In the genomic region with DNA sequence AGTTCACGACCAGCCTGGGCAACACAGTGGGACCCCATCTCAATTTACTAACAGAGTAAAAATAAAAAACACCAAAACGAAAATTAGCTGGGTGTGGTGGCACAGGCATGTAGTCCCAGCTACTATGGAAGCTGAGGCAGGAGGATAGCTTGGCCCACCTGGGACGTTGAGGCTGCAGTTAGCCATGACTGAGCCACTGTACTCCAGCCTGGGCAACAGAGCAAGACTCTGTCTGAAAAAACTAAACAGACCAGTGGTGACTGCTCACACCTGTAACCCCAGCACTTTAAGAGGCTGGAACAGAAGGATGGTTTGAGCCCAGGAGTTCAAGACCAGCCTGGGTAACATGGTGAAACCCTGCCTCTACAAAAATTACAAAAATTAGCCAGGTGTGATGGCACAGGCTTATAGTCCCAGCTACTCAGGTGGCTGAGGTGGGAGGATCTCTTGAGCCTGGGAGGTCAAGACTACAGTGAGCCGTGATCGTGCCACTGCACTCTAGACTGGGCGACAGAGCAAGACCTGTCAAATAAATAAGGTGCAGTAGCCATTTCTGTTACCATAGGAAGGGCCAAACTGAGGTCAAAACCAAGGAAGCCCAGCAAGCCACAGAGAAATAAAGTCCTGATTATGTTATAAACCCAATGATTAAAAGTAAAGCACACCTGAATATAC, we compare ENCODE assay signal across 20 cellular contexts. TPM values are rescaled to one million over a fixed set of nuclear protein-coding genes. Genes with fewer than 3 reads are reported as not detected.
DNase-seq lines count a peak whose midpoint lies in the region; ATAC-seq and TF ChIP-seq lines count a peak whose summit lies in the region.
"Had no signal": no experiment of that assay in that cellular context is flagged by ENCODE, and none has a peak within 500 bp of the region (broad histone marks: within the 10 kb centered on the region; RNA-seq: fewer than 3 reads in every experiment).

No MANE protein-coding gene starts in this region.

- no peak for DNase-seq in activated naive CD8-positive, alpha-beta T cell treated with anti-CD3 and anti-CD28 coated beads for 36 hours
- DNase-seq in effector memory CD8-positive, alpha-beta T cell = no peak
- DNase-seq in psoas muscle = no peak
- DNase-seq in stimulated activated naive B cell treated with anti-CD40 and anti-IgM and Interleukin-4, amounts not matched to agents 10 μg/mL and 1 μg/mL and 100 μg/mL, for 72 hours = no peak
- no peak for DNase-seq in ecto neural progenitor cell (ENCODE audit: low spot score)
- no peak for DNase-seq in left colon
- DNase-seq: activated CD8-positive, alpha-beta memory T cell treated with anti-CD3 and anti-CD28 coated beads, Interleukin-2, amount 50 U/mL, for 4 hours; DMS153; glutamatergic neuron; kidney; right lobe of liver; stimulated activated CD4-positive, alpha-beta T cell treated with anti-CD3 and anti-CD28 coated beads, Interleukin-4, amount 100 ng/mL, for 24 hours; substantia nigra; WERI-Rb-1 had no signal

- H3K4me1 ChIP-seq in HEK293 (ENCODE audit: control insufficient read depth, insufficient read depth, low read length) = no peaks in the 10 kb centered on the region
- H3K4me1 ChIP-seq in psoas muscle = peaks cover 43% of the 10 kb centered on the region
- H3K4me1 ChIP-seq: neural progenitor cell, parathyroid adenoma had no signal

- POLR2A ChIA-PET in HEK293 (lab: Yijun Ruan, JAX) = no interaction called here

- H3K4me3 ChIP-seq in HEK293 (ENCODE audit: low read depth, low read length) (no peak overlapping the region), psoas muscle (no peak overlapping the region)
- H3K4me3 ChIP-seq: neural progenitor cell, right lobe of liver had no signal

- H3K4me1 Mint-ChIP-seq in activated naive CD8-positive, alpha-beta T cell (ENCODE audit: low read depth) = peaks cover 67% of the 10 kb centered on the region
- peaks cover 51% of the 10 kb centered on the region for H3K4me1 Mint-ChIP-seq in activated naive CD8-positive, alpha-beta T cell treated with anti-CD3 and anti-CD28 coated beads for 36 hours
- H3K4me1 Mint-ChIP-seq in effector memory CD8-positive, alpha-beta T cell (ENCODE audit: low read depth in 2 of 2) = peaks cover 49 to 65% of the 10 kb centered on the region in 2 donors
- peaks cover 18 to 68% of the 10 kb centered on the region in 2 donors for H3K4me1 Mint-ChIP-seq in stimulated activated naive B cell treated with anti-CD40 and anti-IgM and Interleukin-4, amounts not matched to agents 10 μg/mL and 1 μg/mL and 100 μg/mL, for 72 hours

- CTCF ChIA-PET in HEK293 (lab: Yijun Ruan, JAX) = interaction anchor here (1.2 kb wide), 1 partner anchor 30 kb away, joined by 3 read pairs; no protein-coding TSS in a partner anchor

- no peaks in the 10 kb centered on the region for H3K9me3 ChIP-seq in HEK293 (ENCODE audit: control insufficient read depth, insufficient read depth, low read depth, low read length)
- no peaks in the 10 kb centered on the region for H3K9me3 ChIP-seq in psoas muscle
- H3K9me3 ChIP-seq: right lobe of liver had no signal

- H3K36me3 ChIP-seq in HEK293 (ENCODE audit: control insufficient read depth in 2 of 2, insufficient read depth in 1 of 2, low read length in 2 of 2) (no peaks in the 10 kb centered on the region; a peak in 1 of 3 replicates), psoas muscle (ENCODE audit: insufficient read depth in 1 of 2, low read depth in 1 of 2) (no peaks in the 10 kb centered on the region)
- H3K36me3 ChIP-seq: neural progenitor cell, right lobe of liver had no signal

- H3K9me3 Mint-ChIP-seq in activated naive CD8-positive, alpha-beta T cell (ENCODE audit: low read depth) = no peaks in the 10 kb centered on the region
- H3K9me3 Mint-ChIP-seq in activated naive CD8-positive, alpha-beta T cell treated with anti-CD3 and anti-CD28 coated beads for 36 hours = no peaks in the 10 kb centered on the region
- no peaks in the 10 kb centered on the region for H3K9me3 Mint-ChIP-seq in effector memory CD8-positive, alpha-beta T cell
- H3K9me3 Mint-ChIP-seq in stimulated activated naive B cell treated with anti-CD40 and anti-IgM and Interleukin-4, amounts not matched to agents 10 μg/mL and 1 μg/mL and 100 μg/mL, for 72 hours = no peaks in the 10 kb centered on the region
- H3K9me3 Mint-ChIP-seq: stimulated activated effector memory CD8-positive, alpha-beta T cell treated with anti-CD3 and anti-CD28 coated beads, Interleukin-12 subunit alpha, Interleukin-12 subunit beta, amount 100 ng/mL, for 72 hours had no signal

- H3K36me3 Mint-ChIP-seq in activated naive CD8-positive, alpha-beta T cell = no peaks in the 10 kb centered on the region
- peaks cover 24% of the 10 kb centered on the region for H3K36me3 Mint-ChIP-seq in activated naive CD8-positive, alpha-beta T cell treated with anti-CD3 and anti-CD28 coated beads for 36 hours
- H3K36me3 Mint-ChIP-seq in effector memory CD8-positive, alpha-beta T cell (ENCODE audit: insufficient read depth) = peaks cover 36% of the 10 kb centered on the region
- H3K36me3 Mint-ChIP-seq in stimulated activated naive B cell treated with anti-CD40 and anti-IgM and Interleukin-4, amounts not matched to agents 10 μg/mL and 1 μg/mL and 100 μg/mL, for 72 hours = peaks cover 6 to 16% of the 10 kb centered on the region in 2 donors

- no peak for TF ChIP-seq CTCF in HEK293 (tag by site-specific recombination; IDR thresholded peaks at IDR 0.05)
- TF ChIP-seq CTCF in psoas muscle (IDR thresholded peaks at IDR 0.05) = no peak

- intact Hi-C loops in psoas muscle (cut with DNase I) (no loop called here), left colon (cut with DNase I, micrococcal nuclease) (no loop called here)

- H3K27ac Mint-ChIP-seq in activated naive CD8-positive, alpha-beta T cell = peak overlapping the region; percentile 10
- no peak overlapping the region for H3K27ac Mint-ChIP-seq in activated naive CD8-positive, alpha-beta T cell treated with anti-CD3 and anti-CD28 coated beads for 36 hours
- H3K27ac Mint-ChIP-seq in effector memory CD8-positive, alpha-beta T cell = peak overlapping the region; percentile 60 to 90
- no peak overlapping the region for H3K27ac Mint-ChIP-seq in stimulated activated naive B cell treated with anti-CD40 and anti-IgM and Interleukin-4, amounts not matched to agents 10 μg/mL and 1 μg/mL and 100 μg/mL, for 72 hours
- H3K27ac Mint-ChIP-seq: neural progenitor cell; stimulated activated effector memory CD8-positive, alpha-beta T cell treated with anti-CD3 and anti-CD28 coated beads, Interleukin-12 subunit alpha, Interleukin-12 subunit beta, amount 100 ng/mL, for 72 hours had no signal

- ATAC-seq in effector memory CD8-positive, alpha-beta T cell (replicated peaks) = no peak
- ATAC-seq in psoas muscle (no peak), left colon (no peak)
- ATAC-seq in stimulated activated naive B cell treated with anti-CD40 and anti-IgM and Interleukin-4, amounts not matched to agents 10 μg/mL and 1 μg/mL and 100 μg/mL, for 72 hours (replicated peaks) = no peak
- ATAC-seq: stimulated activated effector memory CD8-positive, alpha-beta T cell treated with anti-CD3 and anti-CD28 coated beads, Interleukin-12 subunit alpha, Interleukin-12 subunit beta, amount 100 ng/mL, for 72 hours had no signal

- H3K4me3 Mint-ChIP-seq in activated naive CD8-positive, alpha-beta T cell = no peak overlapping the region
- no peak overlapping the region for H3K4me3 Mint-ChIP-seq in activated naive CD8-positive, alpha-beta T cell treated with anti-CD3 and anti-CD28 coated beads for 36 hours
- peak overlapping the region in 1 of 2 donors; percentile 65 for H3K4me3 Mint-ChIP-seq in effector memory CD8-positive, alpha-beta T cell
- no peak overlapping the region for H3K4me3 Mint-ChIP-seq in stimulated activated naive B cell treated with anti-CD40 and anti-IgM and Interleukin-4, amounts not matched to agents 10 μg/mL and 1 μg/mL and 100 μg/mL, for 72 hours
- H3K4me3 Mint-ChIP-seq: neural progenitor cell; stimulated activated effector memory CD8-positive, alpha-beta T cell treated with anti-CD3 and anti-CD28 coated beads, Interleukin-12 subunit alpha, Interleukin-12 subunit beta, amount 100 ng/mL, for 72 hours had no signal

- H3K27me3 Mint-ChIP-seq in activated naive CD8-positive, alpha-beta T cell = no peaks in the 10 kb centered on the region
- no peaks in the 10 kb centered on the region for H3K27me3 Mint-ChIP-seq in activated naive CD8-positive, alpha-beta T cell treated with anti-CD3 and anti-CD28 coated beads for 36 hours
- no peaks in the 10 kb centered on the region for H3K27me3 Mint-ChIP-seq in effector memory CD8-positive, alpha-beta T cell
- H3K27me3 Mint-ChIP-seq in stimulated activated naive B cell treated with anti-CD40 and anti-IgM and Interleukin-4, amounts not matched to agents 10 μg/mL and 1 μg/mL and 100 μg/mL, for 72 hours = no peaks in the 10 kb centered on the region

- 76 to 93% (median 82%) methylated on average over 6 of the region's 6 CpGs for WGBS in psoas muscle, 3 donors

- no peak overlapping the region for H3K27ac ChIP-seq in HEK293 (ENCODE audit: extremely low read depth, low read depth, low read length)
- peak overlapping the region; percentile 75 for H3K27ac ChIP-seq in psoas muscle
- H3K27ac ChIP-seq: epithelial cell of prostate, neural progenitor cell, parathyroid adenoma, WERI-Rb-1 had no signal

- no peaks in the 10 kb centered on the region for H3K27me3 ChIP-seq in psoas muscle (ENCODE audit: insufficient read depth in 3 of 3, low read length in 2 of 3)
- H3K27me3 ChIP-seq: neural progenitor cell, right lobe of liver had no signal

TF ChIP-seq in HEK293, 187 proteins besides CTCF, POLR2A, EP300 and RAD21:
- TF ChIP-seq ZNF121 (tag by site-specific recombination; IDR thresholded peaks at IDR 0.05) (peak; percentile 64; the same call in 1 of the 2 replicates), ZFP37 (tag by site-specific recombination; IDR thresholded peaks at IDR 0.05) (no peak)

RNA-seq across cellular contexts. Expression of a gene that starts 14.0 kb away (rescaled TPM):
- total RNA-seq in activated naive CD8-positive, alpha-beta T cell treated with anti-CD3 and anti-CD28 coated beads for 36 hours = 10 to 100 TPM; 59.4 to 64.2 TPM
- total RNA-seq in psoas muscle = 10 to 100 TPM; 49.8 to 71.5 (median 53.7) TPM
- 10 to 100 TPM; 40.2 to 66.7 (median 56.8) TPM for polyA plus RNA-seq in psoas muscle
- 10 to 100 TPM; 81.3 to 89.0 TPM for total RNA-seq in left colon

Comparison
In these comparisons a context has a peak if more than half of its experiments do, and no peak if none do; other contexts are left out.
1. H3K27ac Mint-ChIP-seq: peak in activated naive CD8-positive, alpha-beta T cell (single experiment) and effector memory CD8-positive, alpha-beta T cell (2 of 2); none in activated naive CD8-positive, alpha-beta T cell treated with anti-CD3 and anti-CD28 coated beads for 36 hours (single experiment) and stimulated activated naive B cell treated with anti-CD40 and anti-IgM and Interleukin-4, amounts not matched to agents 10 μg/mL and 1 μg/mL and 100 μg/mL, for 72 hours (single experiment).